14 cellular contexts compared by ENCODE assay signal in genomic region chr2:9596621-9597311, GRCh38. TPM values are rescaled to one million over a fixed set of nuclear protein-coding genes. Genes with fewer than 3 reads are reported as not detected.
DNase-seq lines count a peak whose midpoint lies in the region; ATAC-seq, FAIRE-seq and TF ChIP-seq lines count a peak whose summit lies in the region.
"Had no signal": no experiment of that assay in that cellular context is flagged by ENCODE, and none has a peak within 500 bp of the region (broad histone marks: within the 10 kb centered on the region; RNA-seq: fewer than 3 reads in every experiment).

No MANE protein-coding gene starts in this region.

- H3K9me3 Mint-ChIP-seq in stimulated activated naive CD8-positive, alpha-beta T cell treated with anti-CD3 and anti-CD28 coated beads, Interleukin-15, Interleukin-2, amounts not matched to agents 100 ng/mL and 50 ng/mL, for 24 hours: peaks cover 9% of the 10 kb centered on the region
- H3K9me3 Mint-ChIP-seq in T-cell: peaks cover 4 to 10% (median 9%) of the 10 kb centered on the region in 3 donors
- H3K9me3 Mint-ChIP-seq in MCF 10A (ENCODE audit: unreplicated experiment): peaks cover 8% of the 10 kb centered on the region

- POLR2A ChIA-PET in T-cell (lab: Charles Lee) (interaction anchor here (0.7 to 3.4 kb wide), 2 partner anchors 12 to 19 kb away, joined by 10 to 18 read pairs; no protein-coding TSS in a partner anchor), MCF 10A (lab: Yijun Ruan, JAX) (interaction anchor here (1.2 to 3.0 kb wide), 4 partner anchors 12 to 42 kb away, joined by 3 to 21 read pairs (median 4); partner anchors contain the start of gene ADAM17)

- no peak for DNase-seq in stimulated activated naive CD8-positive, alpha-beta T cell treated with anti-CD3 and anti-CD28 coated beads, Interleukin-15, Interleukin-2, amounts not matched to agents 100 U/mL and 50 U/mL, for 24 hours
- no peak for DNase-seq in T-cell
- DNase-seq in effector memory CD4-positive, alpha-beta T cell: no peak
- DNase-seq in urothelium cell line (ENCODE audit: low spot score): no peak
- no peak for DNase-seq in MCF 10A (ENCODE audit: unreplicated experiment)
- DNase-seq in left colon: no peak
- DNase-seq: midbrain, NCI-H82, pancreas had no signal

- no peak overlapping the region for H3K27ac ChIP-seq in effector memory CD4-positive, alpha-beta T cell (ENCODE audit: insufficient read depth, low read length, poor library complexity, severe bottlenecking)
- H3K27ac ChIP-seq: pancreas had no signal

- peak overlapping the region; percentile 30 for H3K4me3 Mint-ChIP-seq in stimulated activated naive CD8-positive, alpha-beta T cell treated with anti-CD3 and anti-CD28 coated beads, Interleukin-15, Interleukin-2, amounts not matched to agents 100 ng/mL and 50 ng/mL, for 24 hours
- H3K4me3 Mint-ChIP-seq in T-cell: peak overlapping the region; percentile 52 to 72 (median 52)
- no peak overlapping the region for H3K4me3 Mint-ChIP-seq in MCF 10A (ENCODE audit: unreplicated experiment)

- ATAC-seq in stimulated activated naive CD8-positive, alpha-beta T cell treated with anti-CD3 and anti-CD28 coated beads, Interleukin-15, Interleukin-2, amounts not matched to agents 100 U/mL and 50 U/mL, for 24 hours: no peak
- peak in 1 of 4 experiments; percentile 28 for ATAC-seq in T-cell (replicated peaks in 1 of 4)
- ATAC-seq in HG03139 (IDR thresholded peaks at IDR 0.05; ENCODE audit: unreplicated experiment): no peak
- no peak for ATAC-seq in left colon
- ATAC-seq: pancreas had no signal

- no peak for TF ChIP-seq CTCF in MCF 10A (IDR thresholded peaks at IDR 0.05; ENCODE audit: unreplicated experiment)

- H3K27ac Mint-ChIP-seq in stimulated activated naive CD8-positive, alpha-beta T cell treated with anti-CD3 and anti-CD28 coated beads, Interleukin-15, Interleukin-2, amounts not matched to agents 100 ng/mL and 50 ng/mL, for 24 hours: peak overlapping the region; percentile 76
- H3K27ac Mint-ChIP-seq in T-cell (peak overlapping the region; percentile 79 to 83), MCF 10A (ENCODE audit: low read depth, unreplicated experiment) (no peak overlapping the region)

- peaks cover 4% of the 10 kb centered on the region for H3K36me3 ChIP-seq in effector memory CD4-positive, alpha-beta T cell (ENCODE audit: control insufficient read depth, insufficient read depth, low read length)

- CTCF ChIA-PET in T-cell (lab: Charles Lee): interaction anchor here (0.7 to 1.1 kb wide), 5 partner anchors 10 to 217 kb away, joined by 3 to 4 read pairs (median 3); no protein-coding TSS in a partner anchor
- CTCF ChIA-PET in MCF 10A (lab: Yijun Ruan, JAX): interaction anchor here (0.9 to 2.2 kb wide), 2 partner anchors 41 to 174 kb away, joined by 3 to 6 read pairs; no protein-coding TSS in a partner anchor

- H3K4me3 ChIP-seq in effector memory CD4-positive, alpha-beta T cell (ENCODE audit: insufficient read depth, low read depth, low read length, poor library complexity, severe bottlenecking): peak overlapping the region; percentile 12
- H3K4me3 ChIP-seq: pancreas, smooth muscle cell had no signal

- H3K36me3 Mint-ChIP-seq in stimulated activated naive CD8-positive, alpha-beta T cell treated with anti-CD3 and anti-CD28 coated beads, Interleukin-15, Interleukin-2, amounts not matched to agents 100 ng/mL and 50 ng/mL, for 24 hours (ENCODE audit: low read depth): peaks cover 62% of the 10 kb centered on the region
- H3K36me3 Mint-ChIP-seq in T-cell (peaks cover 30% of the 10 kb centered on the region), MCF 10A (ENCODE audit: insufficient read depth, unreplicated experiment) (peaks cover 37% of the 10 kb centered on the region)

- no peaks in the 10 kb centered on the region for H3K27me3 ChIP-seq in effector memory CD4-positive, alpha-beta T cell (replicated peaks; ENCODE audit: control insufficient read depth, insufficient read depth, low read length, poor library complexity, severe bottlenecking)
- H3K27me3 ChIP-seq: pancreas had no signal

- H3K4me1 ChIP-seq in effector memory CD4-positive, alpha-beta T cell (ENCODE audit: control insufficient read depth, insufficient read depth, low read length, poor library complexity, severe bottlenecking): peaks cover 6% of the 10 kb centered on the region

- H3K27me3 Mint-ChIP-seq in stimulated activated naive CD8-positive, alpha-beta T cell treated with anti-CD3 and anti-CD28 coated beads, Interleukin-15, Interleukin-2, amounts not matched to agents 100 ng/mL and 50 ng/mL, for 24 hours: no peaks in the 10 kb centered on the region
- no peaks in the 10 kb centered on the region for H3K27me3 Mint-ChIP-seq in T-cell
- no peaks in the 10 kb centered on the region for H3K27me3 Mint-ChIP-seq in MCF 10A (ENCODE audit: insufficient read depth, unreplicated experiment)

- no peaks in the 10 kb centered on the region for H3K9me3 ChIP-seq in effector memory CD4-positive, alpha-beta T cell (ENCODE audit: control insufficient read depth, low read length)
- H3K9me3 ChIP-seq: pancreas had no signal

- intact Hi-C loops in MCF 10A (cut with micrococcal nuclease) (no loop called here), left colon (cut with DNase I, micrococcal nuclease) (no loop called here)

- FAIRE-seq in urothelium cell line (lab: Jason Lieb, UNC): no peak
- FAIRE-seq: colon, islet of Langerhans, pancreas had no signal

- BruUV-seq in MCF 10A (replicated peaks; lab: Mats Ljungman, UMichigan): no TSS peak

- H3K4me1 Mint-ChIP-seq in stimulated activated naive CD8-positive, alpha-beta T cell treated with anti-CD3 and anti-CD28 coated beads, Interleukin-15, Interleukin-2, amounts not matched to agents 100 ng/mL and 50 ng/mL, for 24 hours (ENCODE audit: low read depth): peaks cover 80% of the 10 kb centered on the region
- peaks cover 43 to 57% (median 50%) of the 10 kb centered on the region in 3 donors for H3K4me1 Mint-ChIP-seq in T-cell
- peaks cover 21% of the 10 kb centered on the region for H3K4me1 Mint-ChIP-seq in MCF 10A (ENCODE audit: insufficient read depth, unreplicated experiment)

RNA-seq across cellular contexts. Expression of gene YWHAQ, which starts 34.0 kb away (rescaled TPM):
- 100 to 1,000 TPM; 104 to 141 (median 139) TPM for total RNA-seq in T-cell
- total RNA-seq in MCF 10A (2022): 239 TPM in 2 replicates
- 100 to 1,000 TPM; 163 to 227 TPM for total RNA-seq in left colon

RNA-seq across cellular contexts. Expression of gene ADAM17, which starts 41.1 kb away (rescaled TPM):
- total RNA-seq in T-cell (10 to 100 TPM; 26.5 to 34.5 (median 29.5) TPM), MCF 10A (2022) (44.3 and 47.3 TPM in 2 replicates), left colon (10 to 100 TPM; 21.3 to 22.0 TPM)
